8 cellular contexts compared by ENCODE assay signal in genomic region chr7:76626581-76626980, GRCh38.
DNase-seq lines count a peak whose midpoint lies in the region; ATAC-seq and TF ChIP-seq lines count a peak whose summit lies in the region.
"Not testable (repeated sequence)": the region's sequence is repeated elsewhere in the genome, so short reads cannot be mapped to it uniquely, and the experiment has no call there.

No MANE protein-coding gene starts in this region.

- ATAC-seq in GM19463 (IDR thresholded peaks at IDR 0.05; ENCODE audit: unreplicated experiment) = peak; percentile 49
- peak; percentile 30 for ATAC-seq in HG03097 (IDR thresholded peaks at IDR 0.05; ENCODE audit: low FRiP score, unreplicated experiment)
- peak; percentile 45 for ATAC-seq in effector memory CD8-positive, alpha-beta T cell (replicated peaks)

- peaks cover 19% of the 10 kb centered on the region for H3K36me3 Mint-ChIP-seq in activated T-cell treated with anti-CD3 and anti-CD28 coated beads, Interleukin-2, amount 50 U/mL, for 24 hours (ENCODE audit: low read depth)
- peaks cover 14% of the 10 kb centered on the region for H3K36me3 Mint-ChIP-seq in effector memory CD8-positive, alpha-beta T cell (ENCODE audit: insufficient read depth)

- peak overlapping the region; percentile 91 for H3K27ac Mint-ChIP-seq in activated T-cell treated with anti-CD3 and anti-CD28 coated beads, Interleukin-2, amount 50 U/mL, for 24 hours
- peak overlapping the region; percentile 84 to 89 for H3K27ac Mint-ChIP-seq in effector memory CD8-positive, alpha-beta T cell

- H3K4me1 ChIP-seq in NT2/D1 (ENCODE audit: insufficient read depth, insufficient read length) = not testable (repeated sequence)

- not testable (repeated sequence) for TF ChIP-seq CTCF in AG10803 (conservative IDR thresholded peaks at IDR 0.05; ENCODE audit: low read length); retinal pigment epithelial cell (conservative IDR thresholded peaks at IDR 0.05; ENCODE audit: low read depth, low read length)

- peak overlapping the region; percentile 84 for H3K4me3 Mint-ChIP-seq in activated T-cell treated with anti-CD3 and anti-CD28 coated beads, Interleukin-2, amount 50 U/mL, for 24 hours
- peak overlapping the region; percentile 84 to 89 for H3K4me3 Mint-ChIP-seq in effector memory CD8-positive, alpha-beta T cell

- not testable (repeated sequence) for H3K27me3 ChIP-seq in NT2/D1 (ENCODE audit: insufficient read depth, insufficient read length)

- H3K4me3 ChIP-seq in AG10803 (ENCODE audit: low read length) = peak overlapping the region; percentile 65
- H3K4me3 ChIP-seq in NT2/D1 (ENCODE audit: insufficient read length, low read depth) = peak overlapping the region; percentile 28
- H3K4me3 ChIP-seq in retinal pigment epithelial cell (ENCODE audit: low read length) = peak overlapping the region; percentile 63

- DNase-seq in AG10803 (ENCODE audit: low read depth); NT2/D1 (ENCODE audit: low read depth, low spot score); effector memory CD8-positive, alpha-beta T cell: not testable (repeated sequence)
- DNase-seq in activated T-cell treated with anti-CD3 and anti-CD28 coated beads, Interleukin-2, amount 50 U/mL, for 24 hours = peak; percentile 50
- DNase-seq in kidney tubule cell (ENCODE audit: low spot score) (peak; percentile 10), retinal pigment epithelial cell (ENCODE audit: low read depth) (peak; percentile 0)

- not testable (repeated sequence) for H3K9me3 Mint-ChIP-seq in activated T-cell treated with anti-CD3 and anti-CD28 coated beads, Interleukin-2, amount 50 U/mL, for 24 hours; effector memory CD8-positive, alpha-beta T cell

- not testable (repeated sequence) for H3K27me3 Mint-ChIP-seq in activated T-cell treated with anti-CD3 and anti-CD28 coated beads, Interleukin-2, amount 50 U/mL, for 24 hours; effector memory CD8-positive, alpha-beta T cell

- not testable (repeated sequence) for H3K4me1 Mint-ChIP-seq in activated T-cell treated with anti-CD3 and anti-CD28 coated beads, Interleukin-2, amount 50 U/mL, for 24 hours (ENCODE audit: low read depth); effector memory CD8-positive, alpha-beta T cell (ENCODE audit: low read depth in 2 of 2)

- peak overlapping the region; percentile 61 for H3K9ac ChIP-seq in NT2/D1 (ENCODE audit: insufficient read length, low read depth)

- not testable (repeated sequence) for H3K36me3 ChIP-seq in NT2/D1 (ENCODE audit: insufficient read depth, insufficient read length, low read length)

- H3K9me3 ChIP-seq in NT2/D1 (ENCODE audit: insufficient read depth, low read length) = not testable (repeated sequence)
